In the genomic region with DNA sequence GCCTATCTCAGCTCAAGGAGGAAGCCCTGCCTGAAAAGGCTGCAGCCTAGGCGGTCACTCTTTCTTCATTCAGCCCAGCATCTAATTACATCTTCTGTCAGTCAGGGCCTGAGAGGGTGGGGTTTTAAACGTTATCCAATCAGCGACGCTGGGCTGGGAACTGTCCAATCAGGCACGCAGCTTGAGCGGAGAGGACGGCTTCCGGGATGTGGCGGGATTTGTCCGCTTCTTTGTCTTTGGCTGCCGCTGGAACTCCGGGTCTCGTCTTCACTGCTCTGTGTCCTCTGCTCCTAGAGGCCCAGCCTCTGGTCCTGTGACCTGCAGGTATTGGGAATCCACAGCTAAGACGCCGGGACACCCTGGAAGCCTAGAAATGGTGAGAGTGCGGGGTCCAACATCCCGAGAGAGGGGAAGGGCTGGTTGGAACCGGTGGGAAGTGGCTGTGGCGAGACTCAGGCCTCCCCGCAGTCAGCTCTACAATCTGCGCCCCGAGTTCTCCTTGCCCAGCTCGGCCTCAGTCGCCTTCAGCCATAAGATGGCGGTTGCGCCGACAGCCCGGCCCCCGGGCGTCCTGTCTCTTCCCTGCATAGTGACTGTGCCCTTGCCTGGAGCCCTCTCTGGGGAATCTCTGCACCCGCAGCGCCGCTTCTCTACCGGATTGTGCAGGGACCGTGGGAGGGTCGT, we compare ENCODE assay signal across 1 cellular context.
TF ChIP-seq lines count a peak whose summit lies in the region.

A gene (plus strand): TSS at position 233 of the 684 bp plus-strand sequence. CDS start 141 bp downstream, at position 374.

TF ChIP-seq in HepG2, 621 proteins besides CTCF, POLR2A, EP300 and RAD21 (continued from another document and continues in another):
- TF ChIP-seq, protein P1, sequence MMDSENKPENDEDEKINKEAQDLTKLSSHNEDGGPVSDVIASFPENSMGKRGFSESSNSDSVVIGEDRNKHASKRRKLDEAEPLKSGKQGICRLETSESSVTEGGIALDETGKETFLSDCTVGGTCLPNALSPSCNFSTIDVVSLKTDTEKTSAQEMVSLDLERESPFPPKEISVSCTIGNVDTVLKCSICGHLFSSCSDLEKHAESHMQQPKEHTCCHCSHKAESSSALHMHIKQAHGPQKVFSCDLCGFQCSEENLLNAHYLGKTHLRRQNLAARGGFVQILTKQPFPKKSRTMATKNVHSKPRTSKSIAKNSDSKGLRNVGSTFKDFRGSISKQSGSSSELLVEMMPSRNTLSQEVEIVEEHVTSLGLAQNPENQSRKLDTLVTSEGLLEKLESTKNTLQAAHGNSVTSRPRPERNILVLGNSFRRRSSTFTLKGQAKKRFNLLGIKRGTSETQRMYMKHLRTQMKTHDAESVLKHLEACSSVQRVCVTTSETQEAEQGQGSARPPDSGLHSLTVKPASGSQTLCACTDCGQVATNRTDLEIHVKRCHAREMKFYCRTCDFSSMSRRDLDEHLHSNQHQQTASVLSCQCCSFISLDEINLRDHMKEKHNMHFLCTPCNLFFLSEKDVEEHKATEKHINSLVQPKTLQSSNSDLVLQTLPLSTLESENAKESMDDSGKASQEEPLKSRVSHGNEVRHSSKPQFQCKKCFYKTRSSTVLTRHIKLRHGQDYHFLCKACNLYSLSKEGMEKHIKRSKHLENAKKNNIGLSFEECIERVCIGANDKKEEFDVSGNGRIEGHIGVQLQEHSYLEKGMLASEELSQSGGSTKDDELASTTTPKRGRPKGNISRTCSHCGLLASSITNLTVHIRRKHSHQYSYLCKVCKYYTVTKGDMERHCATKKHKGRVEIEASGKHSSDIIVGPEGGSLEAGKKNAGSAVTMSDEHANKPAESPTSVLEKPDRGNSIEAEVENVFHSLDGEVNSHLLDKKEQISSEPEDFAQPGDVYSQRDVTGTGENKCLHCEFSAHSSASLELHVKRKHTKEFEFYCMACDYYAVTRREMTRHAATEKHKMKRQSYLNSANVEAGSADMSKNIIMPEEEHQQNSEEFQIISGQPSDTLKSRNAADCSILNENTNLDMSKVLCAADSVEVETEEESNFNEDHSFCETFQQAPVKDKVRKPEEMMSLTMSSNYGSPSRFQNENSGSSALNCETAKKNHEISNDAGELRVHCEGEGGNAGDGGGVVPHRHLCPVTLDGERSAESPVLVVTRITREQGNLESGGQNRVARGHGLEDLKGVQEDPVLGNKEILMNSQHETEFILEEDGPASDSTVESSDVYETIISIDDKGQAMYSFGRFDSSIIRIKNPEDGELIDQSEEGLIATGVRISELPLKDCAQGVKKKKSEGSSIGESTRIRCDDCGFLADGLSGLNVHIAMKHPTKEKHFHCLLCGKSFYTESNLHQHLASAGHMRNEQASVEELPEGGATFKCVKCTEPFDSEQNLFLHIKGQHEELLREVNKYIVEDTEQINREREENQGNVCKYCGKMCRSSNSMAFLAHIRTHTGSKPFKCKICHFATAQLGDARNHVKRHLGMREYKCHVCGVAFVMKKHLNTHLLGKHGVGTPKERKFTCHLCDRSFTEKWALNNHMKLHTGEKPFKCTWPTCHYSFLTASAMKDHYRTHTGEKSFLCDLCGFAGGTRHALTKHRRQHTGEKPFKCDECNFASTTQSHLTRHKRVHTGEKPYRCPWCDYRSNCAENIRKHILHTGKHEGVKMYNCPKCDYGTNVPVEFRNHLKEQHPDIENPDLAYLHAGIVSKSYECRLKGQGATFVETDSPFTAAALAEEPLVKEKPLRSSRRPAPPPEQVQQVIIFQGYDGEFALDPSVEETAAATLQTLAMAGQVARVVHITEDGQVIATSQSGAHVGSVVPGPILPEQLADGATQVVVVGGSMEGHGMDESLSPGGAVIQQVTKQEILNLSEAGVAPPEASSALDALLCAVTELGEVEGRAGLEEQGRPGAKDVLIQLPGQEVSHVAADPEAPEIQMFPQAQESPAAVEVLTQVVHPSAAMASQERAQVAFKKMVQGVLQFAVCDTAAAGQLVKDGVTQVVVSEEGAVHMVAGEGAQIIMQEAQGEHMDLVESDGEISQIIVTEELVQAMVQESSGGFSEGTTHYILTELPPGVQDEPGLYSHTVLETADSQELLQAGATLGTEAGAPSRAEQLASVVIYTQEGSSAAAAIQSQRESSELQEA (CRISPR knock-in tag; IDR thresholded peaks at IDR 0.05; ENCODE audit: not compliant biosample characterization) = no peak
- TF ChIP-seq SOX13 (IDR thresholded peaks at IDR 0.05) (no peak), SOX13 (CRISPR knock-in tag; conservative IDR thresholded peaks at IDR 0.05 in 1 of 2, IDR thresholded peaks at IDR 0.05 in 1 of 2) (no peak), ZNF3 (CRISPR knock-in tag; IDR thresholded peaks at IDR 0.05) (no peak), AHR (CRISPR knock-in tag; IDR thresholded peaks at IDR 0.05) (no peak), RFX1 (IDR thresholded peaks at IDR 0.05) (no peak), BORCS8-MEF2B (CRISPR knock-in tag; IDR thresholded peaks at IDR 0.05) (no peak), TGIF2 (CRISPR knock-in tag; IDR thresholded peaks at IDR 0.05) (no peak), KDM5A (IDR thresholded peaks at IDR 0.05; ENCODE audit: borderline replicate concordance, low read length) (no peak), TOE1 (CRISPR knock-in tag; IDR thresholded peaks at IDR 0.05) (no peak), BRD4 (CRISPR knock-in tag; IDR thresholded peaks at IDR 0.05) (no peak), NR2F2 (IDR thresholded peaks at IDR 0.05; ENCODE audit: borderline replicate concordance, low read depth) (no peak), EZH2 (conservative IDR thresholded peaks at IDR 0.05; ENCODE audit: low read depth, low read length) (no peak), ZFY (CRISPR knock-in tag; IDR thresholded peaks at IDR 0.05) (peak; percentile 59), NR2F6 (IDR thresholded peaks at IDR 0.05) (no peak), NR2F6 (CRISPR knock-in tag; IDR thresholded peaks at IDR 0.05) (no peak), MEF2D (CRISPR knock-in tag; IDR thresholded peaks at IDR 0.05) (no peak), SRSF1 (optimal IDR thresholded peaks at IDR 0.05; ENCODE audit: low read depth, low read length) (no peak), BHLHE40 (IDR thresholded peaks at IDR 0.05; ENCODE audit: low read length) (no peak), ZNF558 (CRISPR knock-in tag; IDR thresholded peaks at IDR 0.05; ENCODE audit: borderline replicate concordance) (no peak), SNAPC2 (CRISPR knock-in tag; IDR thresholded peaks at IDR 0.05) (no peak), YY1 (IDR thresholded peaks at IDR 0.05; ENCODE audit: insufficient read depth, insufficient replicate concordance, low read depth, low read length) (peak; percentile 29), ZNF607 (CRISPR knock-in tag; IDR thresholded peaks at IDR 0.05; ENCODE audit: borderline replicate concordance) (no peak), ZNF839 (CRISPR knock-in tag; IDR thresholded peaks at IDR 0.05; ENCODE audit: borderline replicate concordance) (no peak), MIXL1 (CRISPR knock-in tag; IDR thresholded peaks at IDR 0.05) (no peak), BRCA1 (CRISPR knock-in tag; IDR thresholded peaks at IDR 0.05) (no peak), JUND (CRISPR knock-in tag; IDR thresholded peaks at IDR 0.05) (no peak), SMAD1 (CRISPR knock-in tag; IDR thresholded peaks at IDR 0.05; ENCODE audit: borderline replicate concordance, low read depth) (no peak), ZNF260 (CRISPR knock-in tag; IDR thresholded peaks at IDR 0.05; ENCODE audit: borderline replicate concordance, low read depth) (no peak)
- TF ChIP-seq, protein P2, sequence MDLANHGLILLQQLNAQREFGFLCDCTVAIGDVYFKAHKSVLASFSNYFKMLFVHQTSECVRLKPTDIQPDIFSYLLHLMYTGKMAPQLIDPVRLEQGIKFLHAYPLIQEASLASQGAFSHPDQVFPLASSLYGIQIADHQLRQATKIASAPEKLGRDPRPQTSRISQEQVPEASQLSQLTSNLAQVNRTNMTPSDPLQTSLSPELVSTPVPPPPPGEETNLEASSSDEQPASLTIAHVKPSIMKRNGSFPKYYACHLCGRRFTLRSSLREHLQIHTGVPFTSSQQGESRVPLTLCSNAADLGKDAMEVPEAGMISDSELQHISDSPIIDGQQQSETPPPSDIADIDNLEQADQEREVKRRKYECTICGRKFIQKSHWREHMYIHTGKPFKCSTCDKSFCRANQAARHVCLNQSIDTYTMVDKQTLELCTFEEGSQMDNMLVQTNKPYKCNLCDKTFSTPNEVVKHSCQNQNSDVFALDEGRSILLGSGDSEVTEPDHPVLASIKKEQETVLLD (CRISPR knock-in tag; IDR thresholded peaks at IDR 0.05; ENCODE audit: low read depth) = no peak
- TF ChIP-seq, protein P3, sequence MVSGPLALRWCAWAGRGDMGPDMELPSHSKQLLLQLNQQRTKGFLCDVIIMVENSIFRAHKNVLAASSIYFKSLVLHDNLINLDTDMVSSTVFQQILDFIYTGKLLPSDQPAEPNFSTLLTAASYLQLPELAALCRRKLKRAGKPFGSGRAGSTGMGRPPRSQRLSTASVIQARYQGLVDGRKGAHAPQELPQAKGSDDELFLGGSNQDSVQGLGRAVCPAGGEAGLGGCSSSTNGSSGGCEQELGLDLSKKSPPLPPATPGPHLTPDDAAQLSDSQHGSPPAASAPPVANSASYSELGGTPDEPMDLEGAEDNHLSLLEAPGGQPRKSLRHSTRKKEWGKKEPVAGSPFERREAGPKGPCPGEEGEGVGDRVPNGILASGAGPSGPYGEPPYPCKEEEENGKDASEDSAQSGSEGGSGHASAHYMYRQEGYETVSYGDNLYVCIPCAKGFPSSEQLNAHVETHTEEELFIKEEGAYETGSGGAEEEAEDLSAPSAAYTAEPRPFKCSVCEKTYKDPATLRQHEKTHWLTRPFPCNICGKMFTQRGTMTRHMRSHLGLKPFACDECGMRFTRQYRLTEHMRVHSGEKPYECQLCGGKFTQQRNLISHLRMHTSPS (CRISPR knock-in tag; IDR thresholded peaks at IDR 0.05; ENCODE audit: low read depth) = no peak
- TF ChIP-seq, protein P4, sequence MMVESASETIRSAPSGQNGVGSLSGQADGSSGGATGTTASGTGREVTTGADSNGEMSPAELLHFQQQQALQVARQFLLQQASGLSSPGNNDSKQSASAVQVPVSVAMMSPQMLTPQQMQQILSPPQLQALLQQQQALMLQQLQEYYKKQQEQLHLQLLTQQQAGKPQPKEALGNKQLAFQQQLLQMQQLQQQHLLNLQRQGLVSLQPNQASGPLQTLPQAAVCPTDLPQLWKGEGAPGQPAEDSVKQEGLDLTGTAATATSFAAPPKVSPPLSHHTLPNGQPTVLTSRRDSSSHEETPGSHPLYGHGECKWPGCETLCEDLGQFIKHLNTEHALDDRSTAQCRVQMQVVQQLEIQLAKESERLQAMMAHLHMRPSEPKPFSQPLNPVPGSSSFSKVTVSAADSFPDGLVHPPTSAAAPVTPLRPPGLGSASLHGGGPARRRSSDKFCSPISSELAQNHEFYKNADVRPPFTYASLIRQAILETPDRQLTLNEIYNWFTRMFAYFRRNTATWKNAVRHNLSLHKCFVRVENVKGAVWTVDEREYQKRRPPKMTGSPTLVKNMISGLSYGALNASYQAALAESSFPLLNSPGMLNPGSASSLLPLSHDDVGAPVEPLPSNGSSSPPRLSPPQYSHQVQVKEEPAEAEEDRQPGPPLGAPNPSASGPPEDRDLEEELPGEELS (CRISPR knock-in tag; IDR thresholded peaks at IDR 0.05) = no peak
- TF ChIP-seq, protein P5, sequence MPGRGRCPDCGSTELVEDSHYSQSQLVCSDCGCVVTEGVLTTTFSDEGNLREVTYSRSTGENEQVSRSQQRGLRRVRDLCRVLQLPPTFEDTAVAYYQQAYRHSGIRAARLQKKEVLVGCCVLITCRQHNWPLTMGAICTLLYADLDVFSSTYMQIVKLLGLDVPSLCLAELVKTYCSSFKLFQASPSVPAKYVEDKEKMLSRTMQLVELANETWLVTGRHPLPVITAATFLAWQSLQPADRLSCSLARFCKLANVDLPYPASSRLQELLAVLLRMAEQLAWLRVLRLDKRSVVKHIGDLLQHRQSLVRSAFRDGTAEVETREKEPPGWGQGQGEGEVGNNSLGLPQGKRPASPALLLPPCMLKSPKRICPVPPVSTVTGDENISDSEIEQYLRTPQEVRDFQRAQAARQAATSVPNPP (CRISPR knock-in tag; IDR thresholded peaks at IDR 0.05) = no peak
- TF ChIP-seq, protein P6, sequence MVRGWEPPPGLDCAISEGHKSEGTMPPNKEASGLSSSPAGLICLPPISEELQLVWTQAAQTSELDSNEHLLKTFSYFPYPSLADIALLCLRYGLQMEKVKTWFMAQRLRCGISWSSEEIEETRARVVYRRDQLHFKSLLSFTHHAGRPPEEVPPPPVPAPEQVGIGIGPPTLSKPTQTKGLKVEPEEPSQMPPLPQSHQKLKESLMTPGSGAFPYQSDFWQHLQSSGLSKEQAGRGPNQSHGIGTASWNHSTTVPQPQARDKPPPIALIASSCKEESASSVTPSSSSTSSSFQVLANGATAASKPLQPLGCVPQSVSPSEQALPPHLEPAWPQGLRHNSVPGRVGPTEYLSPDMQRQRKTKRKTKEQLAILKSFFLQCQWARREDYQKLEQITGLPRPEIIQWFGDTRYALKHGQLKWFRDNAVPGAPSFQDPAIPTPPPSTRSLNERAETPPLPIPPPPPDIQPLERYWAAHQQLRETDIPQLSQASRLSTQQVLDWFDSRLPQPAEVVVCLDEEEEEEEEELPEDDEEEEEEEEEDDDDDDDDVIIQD (CRISPR knock-in tag; IDR thresholded peaks at IDR 0.05; ENCODE audit: low read depth) = no peak
- TF ChIP-seq, protein P7, sequence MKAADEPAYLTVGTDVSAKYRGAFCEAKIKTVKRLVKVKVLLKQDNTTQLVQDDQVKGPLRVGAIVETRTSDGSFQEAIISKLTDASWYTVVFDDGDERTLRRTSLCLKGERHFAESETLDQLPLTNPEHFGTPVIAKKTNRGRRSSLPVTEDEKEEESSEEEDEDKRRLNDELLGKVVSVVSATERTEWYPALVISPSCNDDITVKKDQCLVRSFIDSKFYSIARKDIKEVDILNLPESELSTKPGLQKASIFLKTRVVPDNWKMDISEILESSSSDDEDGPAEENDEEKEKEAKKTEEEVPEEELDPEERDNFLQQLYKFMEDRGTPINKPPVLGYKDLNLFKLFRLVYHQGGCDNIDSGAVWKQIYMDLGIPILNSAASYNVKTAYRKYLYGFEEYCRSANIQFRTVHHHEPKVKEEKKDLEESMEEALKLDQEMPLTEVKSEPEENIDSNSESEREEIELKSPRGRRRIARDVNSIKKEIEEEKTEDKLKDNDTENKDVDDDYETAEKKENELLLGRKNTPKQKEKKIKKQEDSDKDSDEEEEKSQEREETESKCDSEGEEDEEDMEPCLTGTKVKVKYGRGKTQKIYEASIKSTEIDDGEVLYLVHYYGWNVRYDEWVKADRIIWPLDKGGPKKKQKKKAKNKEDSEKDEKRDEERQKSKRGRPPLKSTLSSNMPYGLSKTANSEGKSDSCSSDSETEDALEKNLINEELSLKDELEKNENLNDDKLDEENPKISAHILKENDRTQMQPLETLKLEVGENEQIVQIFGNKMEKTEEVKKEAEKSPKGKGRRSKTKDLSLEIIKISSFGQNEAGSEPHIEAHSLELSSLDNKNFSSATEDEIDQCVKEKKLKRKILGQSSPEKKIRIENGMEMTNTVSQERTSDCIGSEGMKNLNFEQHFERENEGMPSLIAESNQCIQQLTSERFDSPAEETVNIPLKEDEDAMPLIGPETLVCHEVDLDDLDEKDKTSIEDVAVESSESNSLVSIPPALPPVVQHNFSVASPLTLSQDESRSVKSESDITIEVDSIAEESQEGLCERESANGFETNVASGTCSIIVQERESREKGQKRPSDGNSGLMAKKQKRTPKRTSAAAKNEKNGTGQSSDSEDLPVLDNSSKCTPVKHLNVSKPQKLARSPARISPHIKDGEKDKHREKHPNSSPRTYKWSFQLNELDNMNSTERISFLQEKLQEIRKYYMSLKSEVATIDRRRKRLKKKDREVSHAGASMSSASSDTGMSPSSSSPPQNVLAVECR (CRISPR knock-in tag; IDR thresholded peaks at IDR 0.05; ENCODE audit: borderline replicate concordance) = peak; percentile 53; the same call in 1 of the 2 replicates
